8 cellular contexts compared by ENCODE assay signal in genomic region chr12:31116846-31117202, GRCh38. TPM values are rescaled to one million over a fixed set of nuclear protein-coding genes. Genes with fewer than 3 reads are reported as not detected.
DNase-seq lines count a peak whose midpoint lies in the region; ATAC-seq, FAIRE-seq and TF ChIP-seq lines count a peak whose summit lies in the region.
"Not testable (repeated sequence)": the region's sequence is repeated elsewhere in the genome, so short reads cannot be mapped to it uniquely, and the experiment has no call there.

No MANE protein-coding gene starts in this region.

- H3K36me3 ChIP-seq in HUES6 (ENCODE audit: control insufficient read depth, insufficient read depth, low read length); SK-N-SH (replicated peaks in 1 of 2; ENCODE audit: control insufficient read depth in 1 of 2, insufficient read depth in 2 of 2, low read length in 1 of 2); esophagus muscularis mucosa; mucosa of rectum (ENCODE audit: control insufficient read depth in 2 of 2, insufficient read depth in 2 of 2, low read length in 2 of 2): not testable (repeated sequence)

- H3K9ac ChIP-seq in HUES6 (ENCODE audit: low read length); SK-N-SH; mucosa of rectum (ENCODE audit: low read depth in 1 of 2, low read length in 2 of 2): not testable (repeated sequence)

- CTCF ChIA-PET in A549 (lab: Yijun Ruan, JAX) (interaction anchor here (0.8 to 2.0 kb wide), 4 partner anchors 13 to 125 kb away, joined by 3 to 5 read pairs (median 4); no protein-coding TSS in a partner anchor), SK-N-SH (lab: Yijun Ruan, JAX) (interaction anchor here (1.0 to 1.9 kb wide), 4 partner anchors 113 to 158 kb away, joined by 3 to 34 read pairs (median 6); no protein-coding TSS in a partner anchor)

- H3K4me2 ChIP-seq in A549 (peak overlapping the region; percentile 100), SK-N-SH (peak overlapping the region; percentile 90)

- WGBS in A549 (ENCODE audit: missing lambda C conversion rate) = 15% methylated on average over 7 of the region's 7 CpGs
- 8% methylated on average over 7 of the region's 7 CpGs for WGBS in SK-N-SH (ENCODE audit: low lambda C conversion rate)
- no CpG with 5 or more reads among the region's 7 CpGs for WGBS in esophagus muscularis mucosa

- peak overlapping the region; percentile 73 for H3K4me3 Mint-ChIP-seq in activated naive CD8-positive, alpha-beta T cell treated with anti-CD3 and anti-CD28 coated beads for 36 hours

- ATAC-seq in A549 = peak; percentile 20 to 49
- ATAC-seq in GM19351 (IDR thresholded peaks at IDR 0.05; ENCODE audit: unreplicated experiment) = peak; percentile 13

- not testable (repeated sequence) for H3K4me1 Mint-ChIP-seq in activated naive CD8-positive, alpha-beta T cell treated with anti-CD3 and anti-CD28 coated beads for 36 hours

- H3K4me3 ChIP-seq in A549 = peak overlapping the region; percentile 64
- H3K4me3 ChIP-seq in HUES6 (ENCODE audit: low read depth, low read length) = peak overlapping the region; percentile 66
- H3K4me3 ChIP-seq in SK-N-SH (ENCODE audit: low read depth in 2 of 2, low read length in 1 of 2) = peak overlapping the region; percentile 45 to 54
- H3K4me3 ChIP-seq in esophagus muscularis mucosa = peak overlapping the region; percentile 43 to 55 (median 46)
- H3K4me3 ChIP-seq in mucosa of rectum (ENCODE audit: low read length in 2 of 2) = peak overlapping the region; percentile 28 to 55
- H3K4me3 ChIP-seq in skeletal muscle cell (ENCODE audit: low read depth, low read length) = peak overlapping the region; percentile 43

- TF ChIP-seq RAD21 in A549 (conservative IDR thresholded peaks at IDR 0.05 in 1 of 2, IDR thresholded peaks at IDR 0.05 in 1 of 2); SK-N-SH (IDR thresholded peaks at IDR 0.05; ENCODE audit: low read length): not testable (repeated sequence)

- H3K27me3 Mint-ChIP-seq in activated naive CD8-positive, alpha-beta T cell treated with anti-CD3 and anti-CD28 coated beads for 36 hours = peaks cover 36% of the 10 kb centered on the region

- H3K9me3 ChIP-seq in A549; HUES6 (ENCODE audit: control insufficient read depth, insufficient read depth, low read depth, low read length); SK-N-SH; esophagus muscularis mucosa; mucosa of rectum (ENCODE audit: control insufficient read depth in 2 of 2, low read length in 2 of 2): not testable (repeated sequence)

- not testable (repeated sequence) for FAIRE-seq in A549 (lab: Jason Lieb, UNC)

- not testable (repeated sequence) for H3K27ac Mint-ChIP-seq in activated naive CD8-positive, alpha-beta T cell treated with anti-CD3 and anti-CD28 coated beads for 36 hours

- intact Hi-C loops in esophagus muscularis mucosa (cut with DNase I) = not testable (repeated sequence)

- not testable (repeated sequence) for H3F3A ChIP-seq in SK-N-SH (replicated peaks; ENCODE audit: insufficient read depth)

- H3K9me3 Mint-ChIP-seq in activated naive CD8-positive, alpha-beta T cell treated with anti-CD3 and anti-CD28 coated beads for 36 hours = not testable (repeated sequence)

- TF ChIP-seq CTCF in A549 (IDR thresholded peaks at IDR 0.05); SK-N-SH (IDR thresholded peaks at IDR 0.05); esophagus muscularis mucosa (IDR thresholded peaks at IDR 0.05): not testable (repeated sequence)

- H3K9me2 ChIP-seq in SK-N-SH = not testable (repeated sequence)

- not testable (repeated sequence) for DNase-seq in A549 (ENCODE audit: low read depth in 1 of 2, low spot score in 1 of 2); SK-N-SH; activated naive CD8-positive, alpha-beta T cell treated with anti-CD3 and anti-CD28 coated beads for 36 hours; esophagus muscularis mucosa (ENCODE audit: extremely low spot score); skeletal muscle cell (ENCODE audit: low read depth)

- H3K27me3 ChIP-seq in HUES6 (ENCODE audit: control insufficient read depth, insufficient read depth, low read length) (peaks cover 41% of the 10 kb centered on the region), esophagus muscularis mucosa (peaks cover 0 to 40% (median 17%) of the 10 kb centered on the region in 4 donors)
- H3K27me3 ChIP-seq in SK-N-SH (ENCODE audit: insufficient read depth); mucosa of rectum (ENCODE audit: control insufficient read depth in 2 of 2, insufficient read depth in 2 of 2, low read length in 2 of 2): not testable (repeated sequence)

- TF ChIP-seq EP300 in A549 (IDR thresholded peaks at IDR 0.05); SK-N-SH (IDR thresholded peaks at IDR 0.05; ENCODE audit: borderline replicate concordance in 1 of 2, low read depth in 1 of 2, low read length in 1 of 2); esophagus muscularis mucosa (IDR thresholded peaks at IDR 0.05): not testable (repeated sequence)

- peaks cover 19% of the 10 kb centered on the region for H3K4me1 ChIP-seq in A549
- not testable (repeated sequence) for H3K4me1 ChIP-seq in HUES6 (ENCODE audit: control insufficient read depth, insufficient read depth, low read length)
- H3K4me1 ChIP-seq in SK-N-SH (ENCODE audit: control insufficient read depth in 1 of 2, insufficient read depth in 2 of 2, low read depth in 1 of 2, low read length in 1 of 2) = peaks cover 0 to 31% of the 10 kb centered on the region in 2 experiments; a peak in 1 of 4 replicates
- H3K4me1 ChIP-seq in esophagus muscularis mucosa = peaks cover 25 to 38% (median 30%) of the 10 kb centered on the region in 4 donors
- peaks cover 9 to 16% of the 10 kb centered on the region in 2 donors for H3K4me1 ChIP-seq in mucosa of rectum (ENCODE audit: control insufficient read depth in 2 of 2, insufficient read depth in 2 of 2, low read length in 2 of 2)

- not testable (repeated sequence) for H3K79me2 ChIP-seq in SK-N-SH (ENCODE audit: insufficient read depth)

- POLR2A ChIA-PET in A549 (lab: Yijun Ruan, JAX); SK-N-SH (lab: Yijun Ruan, JAX): not testable (repeated sequence)

- TF ChIP-seq POLR2A in A549 (IDR thresholded peaks at IDR 0.05; ENCODE audit: low read length); esophagus muscularis mucosa (IDR thresholded peaks at IDR 0.05; ENCODE audit: low read depth): not testable (repeated sequence)

- H2AFZ ChIP-seq in SK-N-SH (ENCODE audit: low read depth) = not testable (repeated sequence)

- H3K27ac ChIP-seq in A549; HUES6 (ENCODE audit: low read depth, low read length); SK-N-SH (ENCODE audit: low read depth in 2 of 2, low read length in 1 of 2); esophagus muscularis mucosa (replicated peaks in 1 of 4); mucosa of rectum (ENCODE audit: low read depth in 2 of 2, low read length in 2 of 2): not testable (repeated sequence)

- H3K36me3 Mint-ChIP-seq in activated naive CD8-positive, alpha-beta T cell treated with anti-CD3 and anti-CD28 coated beads for 36 hours = not testable (repeated sequence)

- H4K20me1 ChIP-seq in SK-N-SH (ENCODE audit: insufficient read depth) = not testable (repeated sequence)

RNA-seq across cellular contexts. Expression of gene DDX11, which starts 43.2 kb away (rescaled TPM):
- 36.7 and 36.9 TPM in 2 replicates for polyA plus RNA-seq in A549 (2011; rRNA removed)
- 58.3 and 65.9 TPM in 2 replicates for polyA plus RNA-seq in A549 (2012; cell fraction: cytosol; rRNA removed)
- 395 and 413 TPM in 2 replicates for polyA plus RNA-seq in A549 (2012; cell fraction: nucleus; rRNA removed)
- polyA plus RNA-seq in A549 (2017; fragmentation: RNase III; extraction: RNeasy Plus Mini Kit Qiagen cat#74134 plus additional on column Dnase treatment) = 63.7 to 76.0 TPM (median 69.2 TPM) in 3 replicates
- 65.6 and 73.0 TPM in 2 replicates for polyA minus RNA-seq in A549 (2011; rRNA and poly(A)+ RNA removed)
- polyA plus RNA-seq in SK-N-SH (2012; rRNA removed) = 33.4 and 38.3 TPM in 2 replicates
- polyA plus RNA-seq in SK-N-SH (2012; cell fraction: cytosol; rRNA removed) = 7.8 and 12.2 TPM in 2 replicates
- polyA plus RNA-seq in SK-N-SH (2012; cell fraction: nucleus; rRNA removed) = 221 and 235 TPM in 2 replicates
- total RNA-seq in activated naive CD8-positive, alpha-beta T cell treated with anti-CD3 and anti-CD28 coated beads for 36 hours = 100 to 1,000 TPM; 141 to 143 TPM
- total RNA-seq in esophagus muscularis mucosa = 10 to 100 TPM in 3 of 4 donors, 1 to 10 TPM in 1; 5.9 to 18.7 (median 12.7) TPM

Comparison
In these comparisons a context has a peak if more than half of its experiments do, and no peak if none do; other contexts are left out.
1. RNA of gene DDX11, which starts 43.2 kb away (total RNA-seq): 141 to 143 TPM in activated naive CD8-positive, alpha-beta T cell treated with anti-CD3 and anti-CD28 coated beads for 36 hours; 5.9 to 18.7 TPM in esophagus muscularis mucosa; every median in the first group is over 4 times any median in the second.
2. Peak in every context shown above with its lines, with median percentiles within 50 percentile points of each other: H3K4me3 ChIP-seq.